ENCODE assay signal across 19 cellular contexts in genomic region chr13:102276479-102276878, GRCh38.
DNase-seq lines count a peak whose midpoint lies in the region; ATAC-seq and TF ChIP-seq lines count a peak whose summit lies in the region.
"Had no signal": no experiment of that assay in that cellular context is flagged by ENCODE, and none has a peak within 500 bp of the region (broad histone marks: within the 10 kb centered on the region; RNA-seq: fewer than 3 reads in every experiment).

No MANE protein-coding gene starts in this region.

- no peaks in the 10 kb centered on the region for H3K36me3 ChIP-seq in A673 (ENCODE audit: insufficient read depth, low read length, poor library complexity, severe bottlenecking)
- H3K36me3 ChIP-seq in subcutaneous abdominal adipose tissue (ENCODE audit: control insufficient read depth in 5 of 5, insufficient read depth in 5 of 5, low read length in 5 of 5): no peaks in the 10 kb centered on the region

- intact Hi-C loops in A673 (cut with micrococcal nuclease; ENCODE audit: unreplicated experiment): no loop called here

- POLR2A ChIA-PET in A673 (lab: Charles Lee; ENCODE audit: low non-redundant PET): no interaction called here

- H3K9me3 ChIP-seq in A673 (ENCODE audit: low read depth, low read length, poor library complexity, severe bottlenecking) (no peaks in the 10 kb centered on the region), subcutaneous abdominal adipose tissue (ENCODE audit: control insufficient read depth in 5 of 5, low read length in 5 of 5) (no peaks in the 10 kb centered on the region)
- H3K9me3 ChIP-seq: A549 had no signal

- no peak for ATAC-seq in HG03520 (IDR thresholded peaks at IDR 0.05; ENCODE audit: unreplicated experiment)
- ATAC-seq: A549, HCT116 had no signal

- TF ChIP-seq CTCF in A673 (conservative IDR thresholded peaks at IDR 0.05; ENCODE audit: low read depth, low read length) (no peak), coronary artery (IDR thresholded peaks at IDR 0.05) (no peak), fibroblast of villous mesenchyme (IDR thresholded peaks at IDR 0.05; ENCODE audit: insufficient read depth, low read depth, low read length) (no peak)

- H3K9ac ChIP-seq in subcutaneous abdominal adipose tissue (ENCODE audit: low read length in 5 of 5): no peak overlapping the region

- H3K27ac ChIP-seq in A673 (ENCODE audit: low read depth, low read length, poor library complexity, severe bottlenecking) (peak overlapping the region; percentile 57), coronary artery (peak overlapping the region; percentile 44 to 64), subcutaneous abdominal adipose tissue (ENCODE audit: low read depth, low read length) (peak overlapping the region; percentile 51)
- H3K27ac ChIP-seq: A549 had no signal

- H3K4me3 ChIP-seq in A673 (ENCODE audit: low read depth, low read length, poor library complexity, severe bottlenecking): no peak overlapping the region
- no peak overlapping the region for H3K4me3 ChIP-seq in coronary artery
- H3K4me3 ChIP-seq in fibroblast of villous mesenchyme (ENCODE audit: low read depth, low read length): no peak overlapping the region
- no peak overlapping the region for H3K4me3 ChIP-seq in subcutaneous abdominal adipose tissue (ENCODE audit: low read depth in 1 of 5, low read length in 5 of 5)
- H3K4me3 ChIP-seq: A549, GM23338 had no signal

- H3K4me1 ChIP-seq in A673 (ENCODE audit: insufficient read depth, low read length, poor library complexity, severe bottlenecking): peaks cover 56% of the 10 kb centered on the region
- peaks cover 2 to 22% (median 10%) of the 10 kb centered on the region in 5 donors for H3K4me1 ChIP-seq in subcutaneous abdominal adipose tissue (ENCODE audit: control insufficient read depth in 5 of 5, insufficient read depth in 5 of 5, low read length in 5 of 5)
- H3K4me1 ChIP-seq: A549 had no signal

- no peak for DNase-seq in A673 (ENCODE audit: low spot score)
- no peak for DNase-seq in coronary artery (ENCODE audit: low spot score)
- DNase-seq in fibroblast of villous mesenchyme (ENCODE audit: low read depth): peak; percentile 63
- no peak for DNase-seq in activated CD4-positive, CD25-positive, alpha-beta regulatory T cell treated with anti-CD3 and anti-CD28 coated beads, Interleukin-2, amount 50 U/mL, for 72 hours
- no peak for DNase-seq in stimulated activated CD4-positive, alpha-beta T cell treated with anti-CD3 and anti-CD28 coated beads, Interleukin-4, amount 100 ng/mL, for 1 hour
- DNase-seq: 8988T; C1 segment of cervical spinal cord; Calu3; CD4-positive, alpha-beta memory T cell; COR-L47; DMS53; DMS79 treated with DMSO at 0.1 percent for 48 hours; GF-D8; H9 had no signal

- H3K27me3 ChIP-seq in A673 (replicated peaks; ENCODE audit: insufficient read depth, low read depth, low read length, poor library complexity) (no peaks in the 10 kb centered on the region), subcutaneous abdominal adipose tissue (ENCODE audit: control insufficient read depth in 5 of 5, insufficient read depth in 4 of 5, low read length in 5 of 5) (no peaks in the 10 kb centered on the region)

- CTCF ChIA-PET in A673 (lab: Charles Lee): no interaction called here

- no TSS peak for BruUV-seq in A673 (replicated peaks; lab: Mats Ljungman, UMichigan)
